ENCODE assay signal across 8 cellular contexts in genomic region chr11:62499311-62499956, GRCh38. TPM values are rescaled to one million over a fixed set of nuclear protein-coding genes. Genes with fewer than 3 reads are reported as not detected.
DNase-seq lines count a peak whose midpoint lies in the region; TF ChIP-seq lines count a peak whose summit lies in the region.
"Not testable (repeated sequence)": the region's sequence is repeated elsewhere in the genome, so short reads cannot be mapped to it uniquely, and the experiment has no call there.

No MANE protein-coding gene starts in this region.

- not testable (repeated sequence) for TF ChIP-seq CTCF in Caco-2 (IDR thresholded peaks at IDR 0.05; ENCODE audit: insufficient read depth in 1 of 2, low read depth in 1 of 2, low read length in 1 of 2, severe bottlenecking in 1 of 2, unreplicated experiment in 1 of 2); HFF-Myc (IDR thresholded peaks at IDR 0.05; ENCODE audit: low read depth, low read length, missing control alignments); cardiac fibroblast (IDR thresholded peaks at IDR 0.05; ENCODE audit: low read depth, low read length); glutamatergic neuron (IDR thresholded peaks at IDR 0.05; ENCODE audit: partially characterized antibody, unreplicated experiment); thyroid gland (IDR thresholded peaks at IDR 0.05)

- H3K27ac Mint-ChIP-seq in Caco-2 (ENCODE audit: unreplicated experiment) (peak overlapping the region; percentile 5), glutamatergic neuron (ENCODE audit: unreplicated experiment) (peak overlapping the region; percentile 33)

- not testable (repeated sequence) for H3K9me3 ChIP-seq in Caco-2; SJCRH30 (replicated peaks); thyroid gland

- peaks cover 48% of the 10 kb centered on the region for H3K4me1 Mint-ChIP-seq in Caco-2 (ENCODE audit: low read depth, unreplicated experiment)
- not testable (repeated sequence) for H3K4me1 Mint-ChIP-seq in glutamatergic neuron (ENCODE audit: low read depth, unreplicated experiment)

- not testable (repeated sequence) for DNase-seq in Caco-2, glutamatergic neuron
- peak; percentile 44 for DNase-seq in HFF-Myc (ENCODE audit: extremely low read depth, low read depth)
- peak; percentile 46 for DNase-seq in NCI-H2107 (lab: John Stamatoyannopoulos, UW)
- DNase-seq in SJCRH30 = peak; percentile 53 to 60
- peak; percentile 73 to 74 for DNase-seq in cardiac fibroblast (ENCODE audit: low read depth in 2 of 2)
- peak; percentile 47 for DNase-seq in myocyte (ENCODE audit: low read depth)
- DNase-seq in thyroid gland = peak; percentile 20 to 24

- CTCF ChIA-PET in Caco-2 (lab: Charles Lee) = interaction anchor here (1.1 to 2.2 kb wide), 3 partner anchors 43 to 61 kb away, joined by 3 to 19 read pairs (median 6); no protein-coding TSS in a partner anchor

- H3K4me1 ChIP-seq in Caco-2 (peaks cover 65% of the 10 kb centered on the region), thyroid gland (peaks cover 28 to 39% of the 10 kb centered on the region in 2 donors)
- H3K4me1 ChIP-seq in SJCRH30 = not testable (repeated sequence)

- peaks cover 14% of the 10 kb centered on the region for H3K36me3 Mint-ChIP-seq in Caco-2 (ENCODE audit: insufficient read depth, unreplicated experiment)
- H3K36me3 Mint-ChIP-seq in glutamatergic neuron (ENCODE audit: unreplicated experiment) = not testable (repeated sequence)

- not testable (repeated sequence) for H3K27me3 ChIP-seq in Caco-2 (replicated peaks; ENCODE audit: control insufficient read depth, insufficient read depth, low read length); SJCRH30; thyroid gland

- BruUV-seq in Caco-2 (replicated peaks; lab: Mats Ljungman, UMichigan) = not testable (repeated sequence)

- H3K9me3 Mint-ChIP-seq in Caco-2 (ENCODE audit: unreplicated experiment); glutamatergic neuron (ENCODE audit: unreplicated experiment): not testable (repeated sequence)

- not testable (repeated sequence) for H3K4me3 ChIP-seq in Caco-2 (ENCODE audit: low read depth, low read length); HFF-Myc (replicated peaks; ENCODE audit: low read depth, low read length); SJCRH30; cardiac fibroblast (replicated peaks in 1 of 2; ENCODE audit: low read depth in 2 of 2, low read length in 2 of 2); thyroid gland (replicated peaks in 1 of 3)

- not testable (repeated sequence) for H3K36me3 ChIP-seq in Caco-2 (ENCODE audit: control insufficient read depth, insufficient read depth, low read length); SJCRH30; thyroid gland

- H3K4me3 Mint-ChIP-seq in Caco-2 (ENCODE audit: unreplicated experiment); glutamatergic neuron (ENCODE audit: unreplicated experiment): not testable (repeated sequence)

- TF ChIP-seq POLR2A in thyroid gland (IDR thresholded peaks at IDR 0.05) = not testable (repeated sequence)

- H3K27me3 Mint-ChIP-seq in Caco-2 (ENCODE audit: insufficient read depth, unreplicated experiment); glutamatergic neuron (ENCODE audit: unreplicated experiment): not testable (repeated sequence)

- POLR2A ChIA-PET in Caco-2 (lab: Charles Lee) = interaction anchor here (0.9 to 1.0 kb wide), 2 partner anchors 19 to 46 kb away, joined by 3 to 9 read pairs; no protein-coding TSS in a partner anchor

- not testable (repeated sequence) for H3K27ac ChIP-seq in SJCRH30
- H3K27ac ChIP-seq in thyroid gland = peak overlapping the region in 2 of 3 donors; percentile 24 to 31

- intact Hi-C loops in Caco-2 (cut with micrococcal nuclease; ENCODE audit: unreplicated experiment); thyroid gland (cut with DNase I): not testable (repeated sequence)

- WGBS in thyroid gland, 2 donors = 80 to 85% methylated on average over 17 of the region's 17 CpGs

RNA-seq across cellular contexts. Expression of gene AHNAK, which starts 47.2 kb away (rescaled TPM):
- 312 and 324 TPM in 2 replicates for total RNA-seq in Caco-2 (2022)
- 10.3 and 10.9 TPM in 2 replicates for total RNA-seq in SJCRH30 (2014; rRNA removed; shearing (Covaris generic))
- 4.5 TPM for total RNA-seq in glutamatergic neuron (ENCODE audit: unreplicated experiment)
- total RNA-seq in myocyte = 141 and 144 TPM in 2 replicates
- 151 TPM for polyA plus RNA-seq in myocyte (2012)
- total RNA-seq in thyroid gland = 100 to 1,000 TPM; 227 to 400 (median 288) TPM

Comparison
In these comparisons a context has a peak if more than half of its experiments do, and no peak if none do; other contexts are left out.
1. RNA of gene AHNAK, which starts 47.2 kb away (total RNA-seq): 227 to 400 TPM in thyroid gland, 312 to 324 TPM in Caco-2 and 141 to 144 TPM in myocyte; 10.3 to 10.9 TPM in SJCRH30 and 4.5 TPM in glutamatergic neuron (single experiment); every median in the first group is over 10 times any median in the second.